In genomic region chr1:191963781-191964455, GRCh38 we compare ENCODE assay signal across 22 cellular contexts.
A peak's percentile ranks its signal among the peaks of the same experiment; 100 is the strongest.
DNase-seq lines count a peak whose midpoint lies in the region; ATAC-seq, FAIRE-seq and TF ChIP-seq lines count a peak whose summit lies in the region.
"Had no signal": no experiment of that assay in that cellular context is flagged by ENCODE, and none has a peak within 500 bp of the region (broad histone marks: within the 10 kb centered on the region; RNA-seq: fewer than 3 reads in every experiment).

No MANE protein-coding gene starts in this region.

- H3K9me2 ChIP-seq in HCT116 (ENCODE audit: insufficient read depth), result no peaks in the 10 kb centered on the region

- H3K27ac ChIP-seq in HCT116 (ENCODE audit: low read depth, low read length) (no peak overlapping the region), left ventricle myocardium inferior (replicated peaks) (peak overlapping the region; percentile 30)
- H3K27ac ChIP-seq: BLaER1 treated with 17β-estradiol and CSF1 and Interleukin-3, amounts not matched to agents 10 nM and 100 nM; sigmoid colon; tibial artery had no signal

- no peak overlapping the region for H3K9ac ChIP-seq in HCT116 (ENCODE audit: low read length)
- H3K9ac ChIP-seq: BLaER1 treated with 17β-estradiol and CSF1 and Interleukin-3, amounts not matched to agents 10 nM and 100 nM had no signal

- H3K79me2 ChIP-seq in HCT116 (ENCODE audit: insufficient read depth, low read length), result no peaks in the 10 kb centered on the region

- H3K4me3 ChIP-seq in HCT116 (replicated peaks in 1 of 2; ENCODE audit: low read depth in 1 of 2, low read length in 2 of 2) (no peak overlapping the region), left ventricle myocardium inferior (no peak overlapping the region)
- H3K4me3 ChIP-seq: BLaER1 treated with 17β-estradiol and CSF1 and Interleukin-3, amounts not matched to agents 10 nM and 100 nM; lung; sigmoid colon; tibial artery had no signal

- no peak overlapping the region for H3K4me2 ChIP-seq in HCT116 (ENCODE audit: low read length)

- H3K27me3 ChIP-seq in HCT116 (ENCODE audit: insufficient read depth, low read length) (no peaks in the 10 kb centered on the region), left ventricle myocardium inferior (ENCODE audit: low read depth) (no peaks in the 10 kb centered on the region)
- H3K27me3 ChIP-seq: BLaER1 treated with 17β-estradiol and CSF1 and Interleukin-3, amounts not matched to agents 10 nM and 100 nM; sigmoid colon; tibial artery had no signal

- no peak for TF ChIP-seq RAD21 in HCT116 (IDR thresholded peaks at IDR 0.05; ENCODE audit: low read depth)

- H3K4me1 ChIP-seq in HCT116 (ENCODE audit: control insufficient read depth in 1 of 2, insufficient read depth in 2 of 2, low read length in 2 of 2) (no peaks in the 10 kb centered on the region), left ventricle myocardium inferior (peaks cover 11% of the 10 kb centered on the region)
- H3K4me1 ChIP-seq: tibial artery had no signal

- no TSS peak for BruUV-seq in HCT116 (replicated peaks; lab: Mats Ljungman, UMichigan)

- CTCF ChIA-PET in HCT116 (lab: Charles Lee), result no interaction called here

- TF ChIP-seq CTCF in HCT116 (IDR thresholded peaks at IDR 0.05 in 2 of 3, conservative IDR thresholded peaks at IDR 0.05 in 1 of 3; ENCODE audit: borderline replicate concordance in 1 of 3, insufficient read depth in 1 of 3, low read depth in 2 of 3, low read length in 2 of 3), result no peak
- no peak for TF ChIP-seq CTCF in left ventricle myocardium inferior (IDR thresholded peaks at IDR 0.05; ENCODE audit: borderline replicate concordance)

- ATAC-seq in HCT116 (no peak), GM21515 (IDR thresholded peaks at IDR 0.05; ENCODE audit: unreplicated experiment) (no peak)
- ATAC-seq: esophagus mucosa had no signal

- no peaks in the 10 kb centered on the region for H4K20me1 ChIP-seq in HCT116 (ENCODE audit: insufficient read depth)
- H4K20me1 ChIP-seq: BLaER1 treated with 17β-estradiol and CSF1 and Interleukin-3, amounts not matched to agents 10 nM and 100 nM had no signal

- RAD21 ChIA-PET in HCT116 (lab: Charles Lee; ENCODE audit: low non-redundant PET in 1 of 2, low total read pairs in 2 of 2, uncharacterized antibody in 2 of 2, unreplicated experiment in 2 of 2), result no interaction called here

- no peak for FAIRE-seq in frontal cortex (lab: Jason Lieb, UNC)

- TF ChIP-seq POLR2A in HCT116 (IDR thresholded peaks at IDR 0.05; ENCODE audit: borderline replicate concordance, extremely low read depth, insufficient read depth, insufficient read length), result no peak

- DNase-seq in HCT116 (ENCODE audit: low read depth, low spot score), result no peak
- DNase-seq in amniotic epithelial cell (ENCODE audit: low read depth), result peak; percentile 5
- DNase-seq in left ventricle myocardium inferior, result no peak
- DNase-seq in NCI-H2196 treated with DMSO at 0.1 percent for 48 hours (lab: John Stamatoyannopoulos, UW; ENCODE audit: unreplicated experiment), result no peak
- DNase-seq in NCI-H510A (lab: John Stamatoyannopoulos, UW), result no peak
- no peak for DNase-seq in frontal cortex (ENCODE audit: low spot score in 2 of 2)
- DNase-seq: activated CD4-positive, alpha-beta T cell treated with anti-CD3 and anti-CD28 coated beads for 1 hour; DMS53; glutamatergic neuron; HFFc6; naive B cell; NCI-H187 treated with DMSO at 0.1 percent for 48 hours; NK-92 treated with Interleukin-12 subunit alpha and Interleukin-12 subunit beta, amount 100 ng/mL, for 24 hours; RPMI8226; sigmoid colon; stimulated activated CD4-positive, alpha-beta T cell treated with anti-CD3 and anti-CD28 coated beads, Interleukin-2, amount 100 ng/mL, for 24 hours; stimulated activated naive CD4-positive, alpha-beta T cell treated with Interleukin-2 at 50 U/mL for 16 hours; tibial artery had no signal

- H3K36me3 ChIP-seq in HCT116 (ENCODE audit: control insufficient read depth in 1 of 2, insufficient read depth in 2 of 2, low read length in 2 of 2) (no peaks in the 10 kb centered on the region), left ventricle myocardium inferior (no peaks in the 10 kb centered on the region)
- H3K36me3 ChIP-seq: BLaER1 treated with 17β-estradiol and CSF1 and Interleukin-3, amounts not matched to agents 10 nM and 100 nM; sigmoid colon; tibial artery had no signal

- H3K9me3 ChIP-seq in HCT116 (ENCODE audit: control insufficient read depth in 1 of 2, insufficient read depth in 1 of 2, low read depth in 1 of 2, low read length in 2 of 2), result no peaks in the 10 kb centered on the region
- no peaks in the 10 kb centered on the region for H3K9me3 ChIP-seq in left ventricle myocardium inferior (replicated peaks)
- H3K9me3 ChIP-seq: BLaER1 treated with 17β-estradiol and CSF1 and Interleukin-3, amounts not matched to agents 10 nM and 100 nM; sigmoid colon; tibial artery had no signal

- H2AFZ ChIP-seq in HCT116 (ENCODE audit: low read depth, low read length, poor library complexity, severe bottlenecking), result peak overlapping the region; percentile 63

- intact Hi-C loops in HCT116 (cut with micrococcal nuclease), result no loop called here
- intact Hi-C loops in left ventricle myocardium inferior (cut with micrococcal nuclease), result no loop called here

- POLR2A ChIA-PET in HCT116 (lab: Charles Lee), result no interaction called here

TF ChIP-seq in HCT116, 20 proteins besides CTCF, POLR2A, EP300 and RAD21:
- TF ChIP-seq ELF1 (IDR thresholded peaks at IDR 0.05; ENCODE audit: borderline replicate concordance, low read depth) (no peak), SRF (IDR thresholded peaks at IDR 0.05; ENCODE audit: low read depth) (no peak), TCF7L2 (IDR thresholded peaks at IDR 0.05; ENCODE audit: borderline replicate concordance, extremely low read depth, insufficient read depth, insufficient read length) (no peak), FOSL1 (IDR thresholded peaks at IDR 0.05; ENCODE audit: low read depth) (no peak), REST (IDR thresholded peaks at IDR 0.05; ENCODE audit: low read depth) (no peak), EZH2 (IDR thresholded peaks at IDR 0.05) (no peak), CBX3 (IDR thresholded peaks at IDR 0.05; ENCODE audit: low read depth) (no peak)
